In the genomic region with DNA sequence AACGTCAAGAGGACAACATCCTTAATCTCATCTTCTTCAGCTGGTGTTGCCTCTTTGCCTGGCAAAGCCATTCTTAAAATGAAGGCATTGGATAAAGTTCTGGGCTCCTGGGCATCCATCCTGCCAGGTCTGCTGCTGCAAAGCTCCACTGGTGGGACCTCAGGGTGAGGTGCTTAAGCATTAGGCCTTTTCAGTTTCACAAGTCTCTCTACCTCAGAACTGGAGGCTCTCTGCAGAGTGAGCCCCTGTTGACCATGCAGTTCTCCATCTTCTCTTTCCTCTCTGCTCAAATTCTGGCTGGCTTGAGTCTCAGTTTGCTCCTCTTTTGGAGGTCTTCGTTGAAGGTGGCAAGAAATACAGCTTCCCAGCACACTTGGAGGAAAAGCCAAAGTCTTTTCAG, we compare ENCODE assay signal across 35 cellular contexts.
"Had no signal": no experiment of that assay in that cellular context is flagged by ENCODE, and none has a peak within 500 bp of the region (broad histone marks: within the 10 kb centered on the region; RNA-seq: fewer than 3 reads in every experiment).

No MANE protein-coding gene starts in this region.

- H3K4me1 Mint-ChIP-seq: activated B cell treated with CpG ODN at 0.5 μM for 24 hours; activated CD8-positive, alpha-beta memory T cell treated with anti-CD3 and anti-CD28 coated beads, Interleukin-2, amount 10 ng/mL, durations not matched to agents 7 days and 5 days; activated naive CD4-positive, alpha-beta T cell treated with anti-CD3 and anti-CD28 coated beads, Interleukin-2, amount 50 U/mL, for 24 hours; activated naive CD8-positive, alpha-beta T cell treated with anti-CD3 and anti-CD28 coated beads for 36 hours; activated naive CD8-positive, alpha-beta T cell treated with anti-CD3 and anti-CD28 coated beads, Interleukin-2, amount 50 U/mL, for 24 hours; T-cell had no signal

- H3K9me3 Mint-ChIP-seq: activated B cell treated with CpG ODN at 0.5 μM for 24 hours; activated naive CD4-positive, alpha-beta T cell treated with anti-CD3 and anti-CD28 coated beads for 36 hours; activated naive CD4-positive, alpha-beta T cell treated with anti-CD3 and anti-CD28 coated beads, Interleukin-2, amount 50 U/mL, for 24 hours; activated naive CD8-positive, alpha-beta T cell treated with anti-CD3 and anti-CD28 coated beads for 36 hours; activated naive CD8-positive, alpha-beta T cell treated with anti-CD3 and anti-CD28 coated beads, Interleukin-2, amount 50 U/mL, for 24 hours; activated T-helper 1 cell treated with anti-CD3 and anti-CD28 coated beads, Interleukin-12 subunit alpha, Interleukin-12 subunit beta, Interleukin-2, Interleukin-4 antibody, amounts not matched to agents 30 ng/mL and 10 ng/mL and 1 ng/mL, durations not matched to agents 14 hours and 24 hours and 36 hours; activated T-helper 2 cell treated with anti-CD3 and anti-CD28 coated beads, Interferon-gamma antibody, Interleukin-2, Interleukin-4, amounts not matched to agents 10 μg/mL and 5 μg/mL and 100 μg/mL, durations not matched to agents 14 hours and 24 hours and 36 hours; effector memory CD8-positive, alpha-beta T cell; T-cell; T-helper 1 cell treated with Interleukin-12 subunit alpha and Interleukin-12 subunit beta and Interleukin-4 antibody, amounts not matched to agents 30 μg/mL and 1 μg/mL, for 36 hours; T-helper 2 cell treated with Interferon-gamma antibody and Interleukin-4, amounts not matched to agents 5 μg/mL and 100 μg/mL, for 36 hours had no signal

- DNase-seq: activated B cell treated with CpG ODN at 0.5 μM for 24 hours; activated CD4-positive, alpha-beta T cell treated with anti-CD3 and anti-CD28 coated beads for 48 hours; activated CD4-positive, alpha-beta T cell treated with anti-CD3 and anti-CD28 coated beads, Interleukin-2, amount 50 U/mL, for 1 hour; activated CD4-positive, alpha-beta T cell treated with anti-CD3 and anti-CD28 coated beads, Interleukin-2, amount 50 U/mL, for 48 hours; activated CD8-positive, alpha-beta memory T cell treated with anti-CD3 and anti-CD28 coated beads, Interleukin-2, amount 10 ng/mL, durations not matched to agents 7 days and 5 days; activated CD8-positive, alpha-beta memory T cell treated with anti-CD3 and anti-CD28 coated beads, Interleukin-2, amount 50 U/mL, for 4 hours; activated CD8-positive, alpha-beta T cell treated with anti-CD3 and anti-CD28 coated beads, Interleukin-2, amount 10 ng/mL, durations not matched to agents 7 days and 5 days; activated effector memory CD4-positive, alpha-beta T cell treated with anti-CD3 and anti-CD28 coated beads, Interleukin-2, amount 50 U/mL, for 16 hours; activated naive CD4-positive, alpha-beta T cell treated with anti-CD3 and anti-CD28 coated beads for 36 hours; activated naive CD8-positive, alpha-beta T cell treated with anti-CD3 and anti-CD28 coated beads for 36 hours; activated naive CD8-positive, alpha-beta T cell treated with anti-CD3 and anti-CD28 coated beads, Interleukin-2, amount 50 U/mL, for 24 hours; activated T-cell treated with anti-CD3 and anti-CD28 coated beads, Interleukin-2, amount 50 U/mL, for 1 hour; activated T-cell treated with anti-CD3 and anti-CD28 coated beads, Interleukin-2, amount 50 U/mL, for 48 hours; adrenal gland; amygdala; aorta; body of pancreas; cortex of kidney; dermis blood vessel endothelial cell; effector CD4-positive, alpha-beta T cell; effector memory CD8-positive, alpha-beta T cell; erythroblast; foreskin melanocyte; T-cell; T1000; WERI-Rb-1 had no signal

- FAIRE-seq: colon had no signal

- H3K4me1 ChIP-seq: adrenal gland, body of pancreas, esophagus muscularis mucosa, gastroesophageal sphincter had no signal

- ATAC-seq: activated CD4-positive, CD25-positive, alpha-beta regulatory T cell treated with anti-CD3 and anti-CD28 coated beads, Interleukin-2, amount 50 U/mL, for 24 hours; activated CD8-positive, alpha-beta memory T cell treated with anti-CD3 and anti-CD28 coated beads, Interleukin-2, amount 10 ng/mL, durations not matched to agents 7 days and 5 days; activated CD8-positive, alpha-beta T cell treated with anti-CD3 and anti-CD28 coated beads, Interleukin-2, amount 10 ng/mL, durations not matched to agents 7 days and 5 days; activated naive CD8-positive, alpha-beta T cell treated with anti-CD3 and anti-CD28 coated beads, Interleukin-2, amount 50 U/mL, for 24 hours; body of pancreas; effector memory CD8-positive, alpha-beta T cell; gastroesophageal sphincter; T-cell had no signal

- H3K4me3 Mint-ChIP-seq: activated B cell treated with CpG ODN at 0.5 μM for 24 hours; activated CD8-positive, alpha-beta memory T cell treated with anti-CD3 and anti-CD28 coated beads, Interleukin-2, amount 10 ng/mL, durations not matched to agents 7 days and 5 days; activated CD8-positive, alpha-beta T cell treated with anti-CD3 and anti-CD28 coated beads, Interleukin-2, amount 10 ng/mL, durations not matched to agents 7 days and 5 days; activated naive CD4-positive, alpha-beta T cell treated with anti-CD3 and anti-CD28 coated beads for 36 hours; activated naive CD4-positive, alpha-beta T cell treated with anti-CD3 and anti-CD28 coated beads, Interleukin-2, amount 50 U/mL, for 24 hours; activated naive CD8-positive, alpha-beta T cell treated with anti-CD3 and anti-CD28 coated beads for 36 hours; activated naive CD8-positive, alpha-beta T cell treated with anti-CD3 and anti-CD28 coated beads, Interleukin-2, amount 50 U/mL, for 24 hours; activated T-helper 1 cell treated with anti-CD3 and anti-CD28 coated beads, Interleukin-12 subunit alpha, Interleukin-12 subunit beta, Interleukin-2, Interleukin-4 antibody, amounts not matched to agents 30 ng/mL and 10 ng/mL and 1 ng/mL, durations not matched to agents 14 hours and 24 hours and 36 hours; effector memory CD8-positive, alpha-beta T cell; T-cell; T-helper 1 cell treated with Interleukin-12 subunit alpha and Interleukin-12 subunit beta and Interleukin-4 antibody, amounts not matched to agents 30 μg/mL and 1 μg/mL, for 36 hours; T-helper 2 cell treated with Interferon-gamma antibody and Interleukin-4, amounts not matched to agents 5 μg/mL and 100 μg/mL, for 36 hours had no signal

- H3K27ac ChIP-seq: adrenal gland, body of pancreas, esophagus muscularis mucosa, gastroesophageal sphincter, WERI-Rb-1 had no signal

- H3K4me3 ChIP-seq: adrenal gland, body of pancreas, esophagus muscularis mucosa, gastroesophageal sphincter had no signal

- H3K27me3 ChIP-seq: adrenal gland, body of pancreas, gastroesophageal sphincter had no signal

- H3K36me3 Mint-ChIP-seq: activated CD8-positive, alpha-beta memory T cell treated with anti-CD3 and anti-CD28 coated beads, Interleukin-2, amount 10 ng/mL, durations not matched to agents 7 days and 5 days; activated naive CD4-positive, alpha-beta T cell treated with anti-CD3 and anti-CD28 coated beads, Interleukin-2, amount 50 U/mL, for 24 hours; activated naive CD8-positive, alpha-beta T cell treated with anti-CD3 and anti-CD28 coated beads for 36 hours; T-cell had no signal

- H3K27me3 Mint-ChIP-seq: activated naive CD4-positive, alpha-beta T cell treated with anti-CD3 and anti-CD28 coated beads, Interleukin-2, amount 50 U/mL, for 24 hours; activated naive CD8-positive, alpha-beta T cell treated with anti-CD3 and anti-CD28 coated beads for 36 hours had no signal

- H3K9me3 ChIP-seq: adrenal gland, body of pancreas, esophagus muscularis mucosa, gastroesophageal sphincter had no signal

- H3K27ac Mint-ChIP-seq: activated B cell treated with CpG ODN at 0.5 μM for 24 hours; activated CD8-positive, alpha-beta memory T cell treated with anti-CD3 and anti-CD28 coated beads, Interleukin-2, amount 10 ng/mL, durations not matched to agents 7 days and 5 days; activated CD8-positive, alpha-beta T cell treated with anti-CD3 and anti-CD28 coated beads, Interleukin-2, amount 10 ng/mL, durations not matched to agents 7 days and 5 days; activated naive CD4-positive, alpha-beta T cell treated with anti-CD3 and anti-CD28 coated beads for 36 hours; activated naive CD4-positive, alpha-beta T cell treated with anti-CD3 and anti-CD28 coated beads, Interleukin-2, amount 50 U/mL, for 24 hours; activated naive CD8-positive, alpha-beta T cell treated with anti-CD3 and anti-CD28 coated beads for 36 hours; activated naive CD8-positive, alpha-beta T cell treated with anti-CD3 and anti-CD28 coated beads, Interleukin-2, amount 50 U/mL, for 24 hours; activated T-helper 1 cell treated with anti-CD3 and anti-CD28 coated beads, Interleukin-12 subunit alpha, Interleukin-12 subunit beta, Interleukin-2, Interleukin-4 antibody, amounts not matched to agents 30 ng/mL and 10 ng/mL and 1 ng/mL, durations not matched to agents 14 hours and 24 hours and 36 hours; activated T-helper 2 cell treated with anti-CD3 and anti-CD28 coated beads, Interferon-gamma antibody, Interleukin-2, Interleukin-4, amounts not matched to agents 10 μg/mL and 5 μg/mL and 100 μg/mL, durations not matched to agents 14 hours and 24 hours and 36 hours; effector memory CD8-positive, alpha-beta T cell; T-cell; T-helper 1 cell treated with Interleukin-12 subunit alpha and Interleukin-12 subunit beta and Interleukin-4 antibody, amounts not matched to agents 30 μg/mL and 1 μg/mL, for 36 hours; T-helper 2 cell treated with Interferon-gamma antibody and Interleukin-4, amounts not matched to agents 5 μg/mL and 100 μg/mL, for 36 hours had no signal

- H3K36me3 ChIP-seq: adrenal gland, esophagus muscularis mucosa, gastroesophageal sphincter, WERI-Rb-1 had no signal
